8 cellular contexts compared by ENCODE assay signal in genomic region chr19:49929611-49930482, GRCh38. TPM values are rescaled to one million over a fixed set of nuclear protein-coding genes. Genes with fewer than 3 reads are reported as not detected.
DNase-seq lines count a peak whose midpoint lies in the region; ATAC-seq and TF ChIP-seq lines count a peak whose summit lies in the region.

No MANE protein-coding gene starts in this region.

- H3K4me3 Mint-ChIP-seq in immature natural killer cell: peak overlapping the region; percentile 94 to 99 (median 98)

- H3K79me2 ChIP-seq in ACC112 (ENCODE audit: control insufficient read depth, insufficient read depth, low read length, unreplicated experiment) (peaks cover 35% of the 10 kb centered on the region), mammary epithelial cell (ENCODE audit: insufficient read depth, low read length) (peaks cover 41% of the 10 kb centered on the region), smooth muscle cell (ENCODE audit: low read depth) (peaks cover 33% of the 10 kb centered on the region)

- dilution Hi-C loops in mammary epithelial cell (cut with HindIII; ENCODE audit: low sequenced_read_pairs): no loop called here

- 6% methylated on average over 20 of the region's 43 CpGs for WGBS in mammary epithelial cell (ENCODE audit: low coverage, missing lambda C conversion rate)
- WGBS in smooth muscle cell (ENCODE audit: low lambda C conversion rate): 4% methylated on average over 40 of the region's 43 CpGs

- peak; percentile 97 for DNase-seq in NCI-H2196 (lab: John Stamatoyannopoulos, UW; ENCODE audit: unreplicated experiment)
- DNase-seq in mammary epithelial cell: peak; percentile 88
- peak; percentile 91 to 95 (median 94) for DNase-seq in immature natural killer cell
- peak; percentile 92 for DNase-seq in smooth muscle cell (lab: John Stamatoyannopoulos, UW; ENCODE audit: unreplicated experiment)

- no peak for TF ChIP-seq CTCF in VCaP (conservative IDR thresholded peaks at IDR 0.05)
- TF ChIP-seq CTCF in mammary epithelial cell (conservative IDR thresholded peaks at IDR 0.05 in 1 of 2, IDR thresholded peaks at IDR 0.05 in 1 of 2; ENCODE audit: extremely low read depth in 1 of 2, insufficient read depth in 1 of 2, low read depth in 1 of 2, low read length in 2 of 2): peak in 1 of 2 donors; percentile 3
- TF ChIP-seq CTCF in smooth muscle cell (IDR thresholded peaks at IDR 0.05; ENCODE audit: borderline replicate concordance, insufficient read depth, poor library complexity, severe bottlenecking): no peak

- no peaks in the 10 kb centered on the region for H3K9me3 ChIP-seq in mammary epithelial cell (replicated peaks; ENCODE audit: insufficient read depth, low read length)
- H3K9me3 ChIP-seq in smooth muscle cell (replicated peaks; ENCODE audit: low read depth): no peaks in the 10 kb centered on the region

- intact Hi-C loops in mammary epithelial cell (cut with micrococcal nuclease): loop anchor here (2.0 to 5.0 kb wide), 3 partner anchors 33 to 163 kb away; partner anchors contain the start of genes AKT1S1, AP2A1, IL4I1 and TBC1D17

- peak overlapping the region; percentile 95 to 98 (median 97) for H3K27ac Mint-ChIP-seq in immature natural killer cell

- in situ Hi-C loops in mammary epithelial cell (cut with MboI; ENCODE audit: low sequenced_read_pairs in 2 of 2): loop anchor here (25.0 kb wide), 1 partner anchor 207 kb away; no protein-coding TSS in a partner anchor

- CTCF ChIA-PET in mammary epithelial cell (lab: Charles Lee; ENCODE audit: low non-redundant PET): interaction anchor here (0.7 kb wide), 1 partner anchor 214 kb away, joined by 7 read pairs; no protein-coding TSS in a partner anchor

- peaks cover 0 to 2% (median 0%) of the 10 kb centered on the region in 6 donors for H3K9me3 Mint-ChIP-seq in immature natural killer cell

- H3K27me3 Mint-ChIP-seq in immature natural killer cell (ENCODE audit: low read depth in 3 of 3): peaks cover 26 to 39% (median 34%) of the 10 kb centered on the region in 3 donors

- H3K4me1 ChIP-seq in ACC112 (ENCODE audit: control insufficient read depth, insufficient read depth, low read length, unreplicated experiment) (peaks cover 16% of the 10 kb centered on the region), mammary epithelial cell (ENCODE audit: insufficient read depth, low read length) (peaks cover 8% of the 10 kb centered on the region), smooth muscle cell (ENCODE audit: low read depth) (peaks cover 3% of the 10 kb centered on the region)

- H3F3A ChIP-seq in smooth muscle cell (ENCODE audit: low read depth): peaks cover 18% of the 10 kb centered on the region

- BruUV-seq in mammary epithelial cell (replicated peaks; lab: Mats Ljungman, UMichigan): no TSS peak

- H3K27ac ChIP-seq in ACC112 (ENCODE audit: low read depth, low read length) (peak overlapping the region; percentile 73), VCaP (peak overlapping the region; percentile 99), mammary epithelial cell (ENCODE audit: insufficient read depth, low read depth, low read length) (peak overlapping the region; percentile 86), smooth muscle cell (ENCODE audit: low read depth) (peak overlapping the region; percentile 91)

- H3K9ac ChIP-seq in mammary epithelial cell (ENCODE audit: insufficient read depth, low read length) (peak overlapping the region; percentile 90), smooth muscle cell (ENCODE audit: low read depth) (peak overlapping the region; percentile 91)

- H3K4me2 ChIP-seq in mammary epithelial cell (ENCODE audit: insufficient read depth, low read depth, low read length) (peak overlapping the region; percentile 97), smooth muscle cell (peak overlapping the region; percentile 91)

- H3K36me3 ChIP-seq in ACC112 (ENCODE audit: insufficient read depth, low read length) (peaks cover 7% of the 10 kb centered on the region; the same call in 1 of the 2 replicates), mammary epithelial cell (ENCODE audit: insufficient read depth, low read length) (peaks cover 3% of the 10 kb centered on the region), smooth muscle cell (ENCODE audit: low read depth) (no peaks in the 10 kb centered on the region)

- H2AFZ ChIP-seq in ACC112 (ENCODE audit: low read length, unreplicated experiment): peak overlapping the region; percentile 95
- H2AFZ ChIP-seq in mammary epithelial cell (ENCODE audit: low read depth, low read length): peak overlapping the region; percentile 93
- H2AFZ ChIP-seq in smooth muscle cell (ENCODE audit: low read depth): peak overlapping the region; percentile 89

- ATAC-seq in GM18868 (IDR thresholded peaks at IDR 0.05; ENCODE audit: unreplicated experiment): peak; percentile 69
- peak; percentile 56 for ATAC-seq in HG03108 (IDR thresholded peaks at IDR 0.05; ENCODE audit: unreplicated experiment)

- H4K20me1 ChIP-seq in mammary epithelial cell (ENCODE audit: insufficient read depth, low read length) (no peaks in the 10 kb centered on the region), smooth muscle cell (ENCODE audit: low read depth) (peaks cover 32% of the 10 kb centered on the region)

- peaks cover 68 to 74% of the 10 kb centered on the region in 2 donors for H3K4me1 Mint-ChIP-seq in immature natural killer cell

- H3K27me3 ChIP-seq in ACC112 (ENCODE audit: insufficient read depth, low read length) (no peaks in the 10 kb centered on the region), mammary epithelial cell (ENCODE audit: insufficient read depth, low read length) (no peaks in the 10 kb centered on the region), smooth muscle cell (ENCODE audit: low read depth) (no peaks in the 10 kb centered on the region)

- H3K4me3 ChIP-seq in ACC112 (ENCODE audit: low read depth, low read length): peak overlapping the region; percentile 83
- H3K4me3 ChIP-seq in mammary epithelial cell (replicated peaks in 1 of 3; ENCODE audit: insufficient read depth in 1 of 3, low read depth in 2 of 3, low read length in 3 of 3): peak overlapping the region; percentile 88 to 99 (median 97)
- peak overlapping the region; percentile 84 for H3K4me3 ChIP-seq in smooth muscle cell

- peaks cover 0 to 4% (median 0%) of the 10 kb centered on the region in 3 donors for H3K36me3 Mint-ChIP-seq in immature natural killer cell

RNA-seq across cellular contexts. Expression of gene NUP62, which starts 0.5 kb away (rescaled TPM):
- total RNA-seq in mammary epithelial cell (10 to 100 TPM; 24.8 to 51.2 TPM), smooth muscle cell (17.6 and 24.2 TPM in 2 replicates)
- polyA plus RNA-seq in mammary epithelial cell (19.2 TPM), immature natural killer cell (10 to 100 TPM; 21.8 to 67.1 (median 34.3) TPM), smooth muscle cell (29.5 and 34.2 TPM in 2 replicates)
- 30.5 TPM for polyA minus RNA-seq in mammary epithelial cell

RNA-seq across cellular contexts. Expression of gene ATF5, which starts 0.8 kb away (rescaled TPM):
- total RNA-seq in mammary epithelial cell (10 to 100 TPM in 1 of 2 donors, 1 to 10 TPM in 1; 7.3 to 20.3 TPM), smooth muscle cell (4.2 and 5.0 TPM in 2 replicates)
- polyA plus RNA-seq in mammary epithelial cell (9.0 TPM), immature natural killer cell (1 to 10 TPM; 1.2 to 3.1 (median 2.8) TPM), smooth muscle cell (10.1 and 14.1 TPM in 2 replicates)
- polyA minus RNA-seq in mammary epithelial cell: 5.5 TPM

RNA-seq across cellular contexts. Expression of gene SIGLEC11, which starts 31.1 kb away (rescaled TPM):
- total RNA-seq in mammary epithelial cell (not detected), smooth muscle cell (not detected in 2 replicates)
- polyA plus RNA-seq in mammary epithelial cell (not detected), immature natural killer cell (not detected), smooth muscle cell (not detected in 2 replicates)
- not detected for polyA minus RNA-seq in mammary epithelial cell

RNA-seq across cellular contexts. Expression of gene IL4I1, which starts 33.2 kb away (rescaled TPM):
- total RNA-seq in mammary epithelial cell: not detected
- 0.12 TPM for polyA plus RNA-seq in mammary epithelial cell
- polyA minus RNA-seq in mammary epithelial cell: not detected
- polyA plus RNA-seq in immature natural killer cell: under 1 TPM in 2 of 3 donors, not detected in 1; 0.27 to 0.40 TPM
- total RNA-seq in smooth muscle cell: 0.13 TPM in 1 of 2 replicates, not detected in the other
- 0.54 and 1.3 TPM in 2 replicates for polyA plus RNA-seq in smooth muscle cell

RNA-seq across cellular contexts. Expression of gene TBC1D17, which starts 52.3 kb away (rescaled TPM):
- total RNA-seq in mammary epithelial cell (10 to 100 TPM; 13.0 to 32.0 TPM), smooth muscle cell (7.1 and 9.2 TPM in 2 replicates)
- polyA plus RNA-seq in mammary epithelial cell (23.1 TPM), immature natural killer cell (10 to 100 TPM in 1 of 3 donors, 1 to 10 TPM in 2; 7.1 to 18.4 (median 7.3) TPM), smooth muscle cell (41.8 and 45.7 TPM in 2 replicates)
- 31.2 TPM for polyA minus RNA-seq in mammary epithelial cell

Comparison
In these comparisons a context has a peak if more than half of its experiments do, and no peak if none do; other contexts are left out.
1. Peak in every context shown above with its lines: DNase-seq, ATAC-seq, H3K4me3 ChIP-seq and H3K27ac ChIP-seq.